12 cellular contexts compared by ENCODE assay signal in the genomic region with DNA sequence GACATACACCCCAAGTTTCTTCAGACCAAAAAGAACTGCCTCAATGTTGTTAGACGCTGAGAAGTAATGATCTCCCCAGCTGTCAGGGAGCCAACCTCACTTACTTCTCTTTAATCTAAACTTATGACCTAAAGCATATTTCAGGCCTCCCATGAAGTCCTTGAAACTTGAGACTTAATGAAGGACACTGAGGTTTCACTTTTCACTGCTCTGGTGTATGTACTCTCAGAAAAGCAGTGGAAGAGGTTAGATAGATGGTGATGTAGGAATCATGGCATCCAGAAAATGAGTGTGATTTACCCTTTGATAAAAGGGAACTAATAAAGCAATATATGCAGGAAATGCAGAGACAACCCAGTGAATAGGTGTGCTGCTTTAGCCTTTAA.
DNase-seq lines count a peak whose midpoint lies in the region; ATAC-seq, FAIRE-seq and TF ChIP-seq lines count a peak whose summit lies in the region.
"Had no signal": no experiment of that assay in that cellular context is flagged by ENCODE, and none has a peak within 500 bp of the region (broad histone marks: within the 10 kb centered on the region; RNA-seq: fewer than 3 reads in every experiment).

No MANE protein-coding gene starts in this region.

- CTCF ChIA-PET in HepG2 (lab: Yijun Ruan, JAX; ENCODE audit: low intra/inter-chr PET ratio, low total read pairs), result no interaction called here

- H3K36me3 ChIP-seq in liver (ENCODE audit: control insufficient read depth in 4 of 4, insufficient read depth in 3 of 4, low read depth in 1 of 4, low read length in 3 of 4) (no peaks in the 10 kb centered on the region), HepG2 (replicated peaks in 1 of 2; ENCODE audit: control insufficient read depth in 1 of 2, insufficient read depth in 2 of 2, low read length in 2 of 2) (no peaks in the 10 kb centered on the region), sigmoid colon (no peaks in the 10 kb centered on the region), aorta (ENCODE audit: control insufficient read depth in 1 of 2, insufficient read depth in 2 of 2, low read length in 1 of 2) (no peaks in the 10 kb centered on the region)

- H3K4me1 ChIP-seq in liver (ENCODE audit: control insufficient read depth in 4 of 4, insufficient read depth in 4 of 4, low read length in 3 of 4) (peaks cover 0 to 22% (median under 1%) of the 10 kb centered on the region in 4 donors), HepG2 (ENCODE audit: insufficient read depth, low read length) (peaks cover 48% of the 10 kb centered on the region), sigmoid colon (peaks cover 0 to 46% (median 36%) of the 10 kb centered on the region in 4 donors), aorta (ENCODE audit: control insufficient read depth in 1 of 2, insufficient read depth in 2 of 2, low read length in 2 of 2) (peaks cover 0 to 11% of the 10 kb centered on the region in 2 donors)

- H3K4me2 ChIP-seq in HepG2 (ENCODE audit: low read depth, low read length), result no peak overlapping the region

- H2AFZ ChIP-seq in HepG2 (ENCODE audit: low read length), result no peak overlapping the region

- H3K27me3 ChIP-seq in liver (ENCODE audit: control insufficient read depth in 4 of 4, insufficient read depth in 4 of 4, low read length in 3 of 4) (no peaks in the 10 kb centered on the region), HepG2 (ENCODE audit: control insufficient read depth in 1 of 2, insufficient read depth in 2 of 2, low read length in 2 of 2) (peaks cover 0 to 12% of the 10 kb centered on the region in 2 experiments; a peak in 3 of 5 replicates), sigmoid colon (no peaks in the 10 kb centered on the region), aorta (ENCODE audit: control insufficient read depth in 1 of 2, insufficient read depth in 2 of 2, low read length in 1 of 2) (no peaks in the 10 kb centered on the region)

- TF ChIP-seq POLR2A in HepG2 (IDR thresholded peaks at IDR 0.05; ENCODE audit: insufficient read depth in 1 of 2, low read depth in 2 of 2, low read length in 2 of 2), result no peak
- TF ChIP-seq POLR2A in sigmoid colon (IDR thresholded peaks at IDR 0.05), result no peak

- H3K9ac ChIP-seq in liver (ENCODE audit: low read depth in 1 of 2, low read length in 2 of 2) (no peak overlapping the region), HepG2 (ENCODE audit: insufficient read depth, low read depth, low read length) (no peak overlapping the region)

- BruUV-seq in HepG2 (replicated peaks; lab: Mats Ljungman, UMichigan), result no TSS peak

- no peaks in the 10 kb centered on the region for H4K20me1 ChIP-seq in HepG2 (ENCODE audit: insufficient read depth, low read length)

- no peaks in the 10 kb centered on the region for H3K79me2 ChIP-seq in HepG2 (ENCODE audit: insufficient read depth, low read length)

- 54% methylated on average over 1 of the region's 1 CpG for WGBS in liver
- 27% methylated on average over 1 of the region's 1 CpG for WGBS in HepG2 (ENCODE audit: low lambda C conversion rate)
- WGBS in sigmoid colon, 2 donors, result 66 to 67% methylated on average over 1 of the region's 1 CpG
- WGBS in aorta, 2 donors, result 12 to 32% methylated on average over 1 of the region's 1 CpG

- in situ Hi-C loops in HepG2 (cut with HindIII; ENCODE audit: extremely low pct_ligation_motif_present, low pct_unique_long_range_greater_than_20kb), result no loop called here

- no peak for ATAC-seq in HepG2
- no peak for ATAC-seq in aorta (ENCODE audit: low FRiP score)
- ATAC-seq in GM18873 (IDR thresholded peaks at IDR 0.05; ENCODE audit: low FRiP score, unreplicated experiment), result no peak
- ATAC-seq in GM21576 (IDR thresholded peaks at IDR 0.05; ENCODE audit: unreplicated experiment), result no peak
- ATAC-seq in HG02588 (IDR thresholded peaks at IDR 0.05; ENCODE audit: unreplicated experiment), result no peak

- H3K4me3 ChIP-seq in liver (ENCODE audit: low read depth in 1 of 3, low read length in 3 of 3), result no peak overlapping the region
- H3K4me3 ChIP-seq in HepG2 (replicated peaks in 1 of 3; ENCODE audit: insufficient read depth in 1 of 3, low read depth in 2 of 3, low read length in 3 of 3), result no peak overlapping the region
- no peak overlapping the region for H3K4me3 ChIP-seq in sigmoid colon
- no peak overlapping the region for H3K4me3 ChIP-seq in aorta (ENCODE audit: low read length in 2 of 2)

- H3K27ac ChIP-seq in liver (ENCODE audit: low read depth in 1 of 2, low read length in 2 of 2) (peak overlapping the region; percentile 40 to 43), HepG2 (ENCODE audit: extremely low read length, insufficient read depth, low read length) (no peak overlapping the region), sigmoid colon (peak overlapping the region; percentile 63 to 77 (median 68)), aorta (ENCODE audit: low read depth in 1 of 2, low read length in 2 of 2) (peak overlapping the region; percentile 31 to 94)
- H3K27ac ChIP-seq: HL-60 had no signal

- TF ChIP-seq EP300 in HepG2 (IDR thresholded peaks at IDR 0.05; ENCODE audit: low read depth in 2 of 2, low read length in 2 of 2), result no peak
- TF ChIP-seq EP300 in HepG2 (CRISPR knock-in tag; IDR thresholded peaks at IDR 0.05; ENCODE audit: borderline replicate concordance), result no peak
- TF ChIP-seq EP300 in sigmoid colon (IDR thresholded peaks at IDR 0.05), result no peak

- intact Hi-C loops in HepG2 (cut with micrococcal nuclease; ENCODE audit: unreplicated experiment) (no loop called here), sigmoid colon (cut with DNase I) (no loop called here), aorta (cut with DNase I) (loop anchor here in 1 of 2 donors (10.0 kb wide), 1 partner anchor 61 kb away; no protein-coding TSS in a partner anchor)

- TF ChIP-seq RAD21 in liver (IDR thresholded peaks at IDR 0.05) (no peak), HepG2 (CRISPR knock-in tag; IDR thresholded peaks at IDR 0.05) (no peak)

- H3K9me3 ChIP-seq in liver (ENCODE audit: control insufficient read depth in 4 of 4, low read length in 3 of 4), result no peaks in the 10 kb centered on the region
- H3K9me3 ChIP-seq in HepG2 (ENCODE audit: low read length), result no peaks in the 10 kb centered on the region
- H3K9me3 ChIP-seq in sigmoid colon, result no peaks in the 10 kb centered on the region
- H3K9me3 ChIP-seq in aorta (ENCODE audit: control insufficient read depth, low read length), result no peaks in the 10 kb centered on the region

- POLR2A ChIA-PET in HepG2 (lab: Yijun Ruan, JAX), result no interaction called here

- no peak for FAIRE-seq in HepG2 (lab: Jason Lieb, UNC)
- FAIRE-seq: GM12892 had no signal

- TF ChIP-seq CTCF in liver (IDR thresholded peaks at IDR 0.05; ENCODE audit: low read depth, low read length, missing input control) (no peak), HepG2 (CRISPR knock-in tag; IDR thresholded peaks at IDR 0.05) (no peak), sigmoid colon (IDR thresholded peaks at IDR 0.05) (no peak)

- DNase-seq in HepG2 (ENCODE audit: low spot score), result no peak
- DNase-seq in iris pigment epithelial cell (ENCODE audit: low read depth), result peak; percentile 72
- DNase-seq in sigmoid colon, result no peak
- DNase-seq in aorta, result no peak
- DNase-seq: activated gamma-delta T cell treated with Interleukin-2 at 50 U/mL for 16 hours, NCI-H1694 treated with DMSO at 0.1 percent for 48 hours had no signal

TF ChIP-seq in liver, 16 proteins besides CTCF, POLR2A, EP300 and RAD21 (continues in another document):
- TF ChIP-seq FOXA1 (IDR thresholded peaks at IDR 0.05) (no peak), SP1 (IDR thresholded peaks at IDR 0.05) (no peak), RXRA (IDR thresholded peaks at IDR 0.05) (no peak)

TF ChIP-seq in HepG2, 621 proteins besides CTCF, POLR2A, EP300 and RAD21 (continues in another document):
- TF ChIP-seq, protein P1, sequence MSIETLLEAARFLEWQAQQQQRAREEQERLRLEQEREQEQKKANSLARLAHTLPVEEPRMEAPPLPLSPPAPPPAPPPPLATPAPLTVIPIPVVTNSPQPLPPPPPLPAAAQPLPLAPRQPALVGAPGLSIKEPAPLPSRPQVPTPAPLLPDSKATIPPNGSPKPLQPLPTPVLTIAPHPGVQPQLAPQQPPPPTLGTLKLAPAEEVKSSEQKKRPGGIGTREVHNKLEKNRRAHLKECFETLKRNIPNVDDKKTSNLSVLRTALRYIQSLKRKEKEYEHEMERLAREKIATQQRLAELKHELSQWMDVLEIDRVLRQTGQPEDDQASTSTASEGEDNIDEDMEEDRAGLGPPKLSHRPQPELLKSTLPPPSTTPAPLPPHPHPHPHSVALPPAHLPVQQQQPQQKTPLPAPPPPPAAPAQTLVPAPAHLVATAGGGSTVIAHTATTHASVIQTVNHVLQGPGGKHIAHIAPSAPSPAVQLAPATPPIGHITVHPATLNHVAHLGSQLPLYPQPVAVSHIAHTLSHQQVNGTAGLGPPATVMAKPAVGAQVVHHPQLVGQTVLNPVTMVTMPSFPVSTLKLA (IDR thresholded peaks at IDR 0.05), result no peak
- TF ChIP-seq ERF (CRISPR knock-in tag; IDR thresholded peaks at IDR 0.05) (no peak), POLR2AphosphoS2 (IDR thresholded peaks at IDR 0.05; ENCODE audit: low read depth, low read length) (no peak), ZNF558 (CRISPR knock-in tag; IDR thresholded peaks at IDR 0.05; ENCODE audit: borderline replicate concordance) (no peak), FLYWCH1 (CRISPR knock-in tag; IDR thresholded peaks at IDR 0.05) (no peak), NFE2L1 (CRISPR knock-in tag; IDR thresholded peaks at IDR 0.05; ENCODE audit: borderline replicate concordance) (no peak), ZNF563 (CRISPR knock-in tag; IDR thresholded peaks at IDR 0.05) (no peak), MED13 (CRISPR knock-in tag; IDR thresholded peaks at IDR 0.05) (no peak), YEATS4 (CRISPR knock-in tag; IDR thresholded peaks at IDR 0.05; ENCODE audit: borderline replicate concordance) (no peak), ZBTB3 (CRISPR knock-in tag; IDR thresholded peaks at IDR 0.05; ENCODE audit: borderline replicate concordance, low read depth) (no peak)
- TF ChIP-seq, protein P2, sequence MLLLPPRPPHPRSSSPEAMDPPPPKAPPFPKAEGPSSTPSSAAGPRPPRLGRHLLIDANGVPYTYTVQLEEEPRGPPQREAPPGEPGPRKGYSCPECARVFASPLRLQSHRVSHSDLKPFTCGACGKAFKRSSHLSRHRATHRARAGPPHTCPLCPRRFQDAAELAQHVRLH (CRISPR knock-in tag; IDR thresholded peaks at IDR 0.05; ENCODE audit: borderline replicate concordance, low read depth), result no peak
- TF ChIP-seq, protein P3, sequence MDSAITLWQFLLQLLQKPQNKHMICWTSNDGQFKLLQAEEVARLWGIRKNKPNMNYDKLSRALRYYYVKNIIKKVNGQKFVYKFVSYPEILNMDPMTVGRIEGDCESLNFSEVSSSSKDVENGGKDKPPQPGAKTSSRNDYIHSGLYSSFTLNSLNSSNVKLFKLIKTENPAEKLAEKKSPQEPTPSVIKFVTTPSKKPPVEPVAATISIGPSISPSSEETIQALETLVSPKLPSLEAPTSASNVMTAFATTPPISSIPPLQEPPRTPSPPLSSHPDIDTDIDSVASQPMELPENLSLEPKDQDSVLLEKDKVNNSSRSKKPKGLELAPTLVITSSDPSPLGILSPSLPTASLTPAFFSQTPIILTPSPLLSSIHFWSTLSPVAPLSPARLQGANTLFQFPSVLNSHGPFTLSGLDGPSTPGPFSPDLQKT (CRISPR knock-in tag; IDR thresholded peaks at IDR 0.05; ENCODE audit: borderline replicate concordance), result no peak
